Comparison of ENCODE assay signal across 19 cellular contexts in the genomic region with DNA sequence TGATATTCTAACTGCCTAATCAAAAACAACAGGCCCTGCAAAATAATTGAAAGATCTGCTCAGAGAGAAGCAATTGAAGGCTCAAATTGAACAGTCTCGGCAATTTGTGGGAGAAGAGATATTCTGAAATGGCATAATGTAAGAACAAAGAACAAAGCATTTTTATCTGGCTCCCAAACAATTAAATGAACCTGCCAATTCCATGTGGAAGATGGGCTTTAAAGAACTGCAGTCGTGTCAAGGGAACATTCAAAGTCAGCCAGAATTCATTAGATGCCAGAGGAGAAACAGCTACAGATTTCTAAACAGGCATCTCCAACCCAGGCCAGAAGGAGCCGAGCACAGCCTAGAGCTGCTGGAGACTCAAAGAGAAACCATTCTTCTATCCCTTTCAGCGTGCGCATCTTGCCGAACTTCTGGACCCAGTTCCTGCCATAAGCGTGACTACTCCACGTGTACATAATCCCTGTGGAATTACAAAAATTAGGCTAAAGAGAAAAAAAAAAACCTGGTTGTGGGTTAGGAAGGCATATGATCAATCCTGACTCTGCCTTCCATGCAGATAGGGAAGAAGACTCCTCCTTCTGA.
DNase-seq lines count a peak whose midpoint lies in the region; ATAC-seq and TF ChIP-seq lines count a peak whose summit lies in the region.
"Had no signal": no experiment of that assay in that cellular context is flagged by ENCODE, and none has a peak within 500 bp of the region (broad histone marks: within the 10 kb centered on the region; RNA-seq: fewer than 3 reads in every experiment).

No MANE protein-coding gene starts in this region.

- H3K4me3 ChIP-seq in right cardiac atrium (ENCODE audit: low read length), result no peak overlapping the region
- H3K4me3 ChIP-seq: Peyer's patch had no signal

- H3K36me3 Mint-ChIP-seq in naive thymus-derived CD8-positive, alpha-beta T cell, result no peaks in the 10 kb centered on the region

- peak in 1 of 3 donors; percentile 61 for DNase-seq in right cardiac atrium
- DNase-seq in Right ventricle myocardium superior, result no peak
- peak; percentile 43 for DNase-seq in medulla oblongata (ENCODE audit: extremely low spot score)
- no peak for DNase-seq in omental fat pad (ENCODE audit: low spot score)
- DNase-seq in naive thymus-derived CD8-positive, alpha-beta T cell, result no peak
- no peak for DNase-seq in hippocampal formation (lab: John Stamatoyannopoulos, UW)
- DNase-seq in midbrain (lab: John Stamatoyannopoulos, UW), result no peak
- DNase-seq: BE2C; CD4-positive, alpha-beta memory T cell; DMS79 treated with DMSO at 0.1 percent for 48 hours; GDM1; GOT3; MM.1S; NCI-H187 treated with DMSO at 0.1 percent for 48 hours; NCI-H82; Peyer's patch; SHP77 treated with DMSO at 0.1 percent for 48 hours had no signal

- no peak overlapping the region for H3K4me3 Mint-ChIP-seq in naive thymus-derived CD8-positive, alpha-beta T cell
- H3K4me3 Mint-ChIP-seq: CD4-positive, alpha-beta memory T cell had no signal

- no peaks in the 10 kb centered on the region for H3K27me3 ChIP-seq in right cardiac atrium (ENCODE audit: control insufficient read depth, insufficient read depth)
- H3K27me3 ChIP-seq: BE2C, Peyer's patch had no signal

- H3K9me3 Mint-ChIP-seq in naive thymus-derived CD8-positive, alpha-beta T cell, result peaks cover 0 to 3% (median 0%) of the 10 kb centered on the region in 9 donors
- H3K9me3 Mint-ChIP-seq: CD4-positive, alpha-beta memory T cell had no signal

- intact Hi-C loops in right cardiac atrium (cut with DNase I) (loop anchor here in 1 of 4 donors (10.0 kb wide), 1 partner anchor 58 kb away; the partner anchor contains the start of gene MB21D2), Right ventricle myocardium superior (cut with DNase I) (no loop called here)

- H3K9me3 ChIP-seq in right cardiac atrium (ENCODE audit: control insufficient read depth, low read length), result no peaks in the 10 kb centered on the region
- H3K9me3 ChIP-seq: BE2C, Peyer's patch had no signal

- no peaks in the 10 kb centered on the region for H3K4me1 ChIP-seq in right cardiac atrium (ENCODE audit: control insufficient read depth, insufficient read depth, low read length)
- H3K4me1 ChIP-seq: BE2C had no signal

- no peak overlapping the region for H3K27ac Mint-ChIP-seq in naive thymus-derived CD8-positive, alpha-beta T cell
- H3K27ac Mint-ChIP-seq: CD4-positive, alpha-beta memory T cell had no signal

- H3K27me3 Mint-ChIP-seq in naive thymus-derived CD8-positive, alpha-beta T cell, result no peaks in the 10 kb centered on the region
- H3K27me3 Mint-ChIP-seq: CD4-positive, alpha-beta memory T cell had no signal

- peak; percentile 36 to 66 for ATAC-seq in right cardiac atrium
- ATAC-seq in Right ventricle myocardium superior (ENCODE audit: poor library complexity), result no peak
- peak; percentile 61 for ATAC-seq in SK-N-SH treated with all-trans-retinoic acid at 6 μM for 48 hours
- ATAC-seq in omental fat pad (ENCODE audit: low FRiP score), result no peak
- no peak for ATAC-seq in naive thymus-derived CD8-positive, alpha-beta T cell

- no peak for TF ChIP-seq CTCF in omental fat pad (IDR thresholded peaks at IDR 0.05)

- WGBS in right cardiac atrium, result 64% methylated on average over 8 of the region's 8 CpGs

- POLR2A ChIA-PET in naive thymus-derived CD8-positive, alpha-beta T cell (lab: Charles Lee), result no interaction called here

- H3K4me1 Mint-ChIP-seq in naive thymus-derived CD8-positive, alpha-beta T cell, result peaks cover 5 to 6% (median 6%) of the 10 kb centered on the region in 4 donors

- H3K27ac ChIP-seq in right cardiac atrium (ENCODE audit: low read length), result no peak overlapping the region
- H3K27ac ChIP-seq: KMS-11, Peyer's patch had no signal

TF ChIP-seq in SK-N-SH treated with all-trans-retinoic acid at 6 μM for 48 hours, 23 proteins besides CTCF, POLR2A, EP300 and RAD21 (continues in another document):
- TF ChIP-seq ZNF70 (CRISPR knock-in tag; IDR thresholded peaks at IDR 0.05), result no peak
- TF ChIP-seq TOX (CRISPR knock-in tag; IDR thresholded peaks at IDR 0.05; ENCODE audit: borderline replicate concordance), result no peak
- peak; percentile 77 for TF ChIP-seq ISL1 (CRISPR knock-in tag; IDR thresholded peaks at IDR 0.05)
- no peak for TF ChIP-seq ZNF8 (CRISPR knock-in tag; IDR thresholded peaks at IDR 0.05)
- TF ChIP-seq PPARA (CRISPR knock-in tag; IDR thresholded peaks at IDR 0.05; ENCODE audit: borderline replicate concordance), result no peak
- TF ChIP-seq SNAI2 (CRISPR knock-in tag; IDR thresholded peaks at IDR 0.05), result no peak
- TF ChIP-seq, protein P1, sequence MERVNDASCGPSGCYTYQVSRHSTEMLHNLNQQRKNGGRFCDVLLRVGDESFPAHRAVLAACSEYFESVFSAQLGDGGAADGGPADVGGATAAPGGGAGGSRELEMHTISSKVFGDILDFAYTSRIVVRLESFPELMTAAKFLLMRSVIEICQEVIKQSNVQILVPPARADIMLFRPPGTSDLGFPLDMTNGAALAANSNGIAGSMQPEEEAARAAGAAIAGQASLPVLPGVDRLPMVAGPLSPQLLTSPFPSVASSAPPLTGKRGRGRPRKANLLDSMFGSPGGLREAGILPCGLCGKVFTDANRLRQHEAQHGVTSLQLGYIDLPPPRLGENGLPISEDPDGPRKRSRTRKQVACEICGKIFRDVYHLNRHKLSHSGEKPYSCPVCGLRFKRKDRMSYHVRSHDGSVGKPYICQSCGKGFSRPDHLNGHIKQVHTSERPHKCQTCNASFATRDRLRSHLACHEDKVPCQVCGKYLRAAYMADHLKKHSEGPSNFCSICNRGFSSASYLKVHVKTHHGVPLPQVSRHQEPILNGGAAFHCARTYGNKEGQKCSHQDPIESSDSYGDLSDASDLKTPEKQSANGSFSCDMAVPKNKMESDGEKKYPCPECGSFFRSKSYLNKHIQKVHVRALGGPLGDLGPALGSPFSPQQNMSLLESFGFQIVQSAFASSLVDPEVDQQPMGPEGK (CRISPR knock-in tag; IDR thresholded peaks at IDR 0.05; ENCODE audit: borderline replicate concordance), result no peak
- TF ChIP-seq OSR1 (CRISPR knock-in tag; IDR thresholded peaks at IDR 0.05), result no peak
- no peak for TF ChIP-seq GLIS3 (CRISPR knock-in tag; IDR thresholded peaks at IDR 0.05)
- no peak for TF ChIP-seq ZC3H10 (CRISPR knock-in tag; IDR thresholded peaks at IDR 0.05)
- TF ChIP-seq RARB (CRISPR knock-in tag; IDR thresholded peaks at IDR 0.05), result no peak
- TF ChIP-seq ARNTL (CRISPR knock-in tag; IDR thresholded peaks at IDR 0.05; ENCODE audit: borderline replicate concordance, low read depth), result no peak; the same call in 1 of the 2 replicates
- no peak for TF ChIP-seq CREB5 (CRISPR knock-in tag; IDR thresholded peaks at IDR 0.05; ENCODE audit: low read depth)
- TF ChIP-seq ZFP3 (CRISPR knock-in tag; IDR thresholded peaks at IDR 0.05), result no peak
- peak; percentile 76; the same call in 1 of the 2 replicates for TF ChIP-seq TCF4 (CRISPR knock-in tag; IDR thresholded peaks at IDR 0.05; ENCODE audit: borderline replicate concordance)
- TF ChIP-seq ZFP30 (CRISPR knock-in tag; IDR thresholded peaks at IDR 0.05), result no peak
- TF ChIP-seq ESRRG (CRISPR knock-in tag; IDR thresholded peaks at IDR 0.05), result no peak
- TF ChIP-seq CSRNP3 (CRISPR knock-in tag; IDR thresholded peaks at IDR 0.05), result no peak
- TF ChIP-seq ZNF565 (CRISPR knock-in tag; conservative IDR thresholded peaks at IDR 0.05; ENCODE audit: low read depth), result no peak
- no peak for TF ChIP-seq POU6F1 (CRISPR knock-in tag; IDR thresholded peaks at IDR 0.05; ENCODE audit: borderline replicate concordance, low read depth)
- TF ChIP-seq BACH2 (CRISPR knock-in tag; IDR thresholded peaks at IDR 0.05; ENCODE audit: borderline replicate concordance), result no peak

Comparison
In these comparisons a context has a peak if more than half of its experiments do, and no peak if none do; other contexts are left out.
1. ATAC-seq: peak in right cardiac atrium (2 of 2) and SK-N-SH treated with all-trans-retinoic acid at 6 μM for 48 hours (single experiment); none in Right ventricle myocardium superior (single experiment), omental fat pad (single experiment) and naive thymus-derived CD8-positive, alpha-beta T cell (0 of 2).